Comparison of ENCODE assay signal across 19 cellular contexts in genomic region chr3:157051625-157052024, GRCh38.
A peak's percentile ranks its signal among the peaks of the same experiment; 100 is the strongest.
DNase-seq lines count a peak whose midpoint lies in the region; ATAC-seq, FAIRE-seq and TF ChIP-seq lines count a peak whose summit lies in the region.
"Had no signal": no experiment of that assay in that cellular context is flagged by ENCODE, and none has a peak within 500 bp of the region (broad histone marks: within the 10 kb centered on the region; RNA-seq: fewer than 3 reads in every experiment).

No MANE protein-coding gene starts in this region.

- no peaks in the 10 kb centered on the region for H3K27me3 ChIP-seq in HCT116 (ENCODE audit: insufficient read depth, low read length)
- H3K27me3 ChIP-seq in K562 (ENCODE audit: control insufficient read depth in 2 of 2, insufficient read depth in 2 of 2, low read length in 2 of 2) = no peaks in the 10 kb centered on the region
- H3K27me3 ChIP-seq in CD8-positive, alpha-beta T cell (ENCODE audit: insufficient read depth, low read length) = no peaks in the 10 kb centered on the region
- no peaks in the 10 kb centered on the region for H3K27me3 ChIP-seq in effector memory CD4-positive, alpha-beta T cell (replicated peaks; ENCODE audit: control insufficient read depth, insufficient read depth, low read length, poor library complexity, severe bottlenecking)

- H3K79me2 ChIP-seq in HCT116 (ENCODE audit: insufficient read depth, low read length) (no peaks in the 10 kb centered on the region), K562 (ENCODE audit: control insufficient read depth, insufficient read depth, low read length) (no peaks in the 10 kb centered on the region)

- H3K9me2 ChIP-seq in HCT116 (ENCODE audit: insufficient read depth) = no peaks in the 10 kb centered on the region

- H3K9me3 Mint-ChIP-seq in glutamatergic neuron (ENCODE audit: unreplicated experiment) = no peaks in the 10 kb centered on the region
- H3K9me3 Mint-ChIP-seq in activated CD4-positive, alpha-beta T cell treated with anti-CD3 and anti-CD28 coated beads, Interleukin-2, amount 10 ng/mL, durations not matched to agents 24 days and 14 days = no peaks in the 10 kb centered on the region
- H3K9me3 Mint-ChIP-seq in CD8-positive, alpha-beta T cell = no peaks in the 10 kb centered on the region
- H3K9me3 Mint-ChIP-seq: CD4-positive, alpha-beta memory T cell; GM23338; H9; HFFc6 had no signal

- no peaks in the 10 kb centered on the region for H3K9me3 ChIP-seq in HCT116 (ENCODE audit: control insufficient read depth in 1 of 2, insufficient read depth in 1 of 2, low read depth in 1 of 2, low read length in 2 of 2)
- no peaks in the 10 kb centered on the region for H3K9me3 ChIP-seq in K562 (replicated peaks; ENCODE audit: control insufficient read depth, insufficient read depth, low read depth, low read length)
- H3K9me3 ChIP-seq in CD8-positive, alpha-beta T cell (ENCODE audit: low read length) = no peaks in the 10 kb centered on the region
- no peaks in the 10 kb centered on the region for H3K9me3 ChIP-seq in effector memory CD4-positive, alpha-beta T cell (ENCODE audit: control insufficient read depth, low read length)
- H3K9me3 ChIP-seq: A549 had no signal

- DNase-seq in COLO829 (ENCODE audit: low spot score) (peak; percentile 59), HCT116 (ENCODE audit: low read depth, low spot score) (no peak), K562 (ENCODE audit: extremely low read depth in 1 of 4, low spot score in 3 of 4) (no peak), glutamatergic neuron (no peak), NCI-H345 (lab: John Stamatoyannopoulos, UW) (no peak)
- DNase-seq in activated CD4-positive, alpha-beta T cell treated with anti-CD3 and anti-CD28 coated beads, Interleukin-2, amount 10 ng/mL, durations not matched to agents 24 days and 14 days = no peak
- no peak for DNase-seq in CD8-positive, alpha-beta T cell
- DNase-seq in effector memory CD4-positive, alpha-beta T cell = no peak
- DNase-seq: 8988T; C1 segment of cervical spinal cord; CD4-positive, alpha-beta memory T cell; DMS53; DMS79 treated with DMSO at 0.1 percent for 48 hours; GF-D8; H9; HFFc6 had no signal

- H2AFZ ChIP-seq in HCT116 (ENCODE audit: low read depth, low read length, poor library complexity, severe bottlenecking) = peak overlapping the region; percentile 48
- no peak overlapping the region for H2AFZ ChIP-seq in K562 (ENCODE audit: low read depth, low read length)
- H2AFZ ChIP-seq: GM23338 had no signal

- H3K4me3 ChIP-seq in HCT116 (replicated peaks in 1 of 2; ENCODE audit: low read depth in 1 of 2, low read length in 2 of 2) (no peak overlapping the region), K562 (no peak overlapping the region)
- H3K4me3 ChIP-seq in CD8-positive, alpha-beta T cell (ENCODE audit: low read depth, low read length) = no peak overlapping the region
- no peak overlapping the region for H3K4me3 ChIP-seq in effector memory CD4-positive, alpha-beta T cell (ENCODE audit: insufficient read depth, low read depth, low read length, poor library complexity, severe bottlenecking)
- H3K4me3 ChIP-seq: A549, GM23338 had no signal

- no peaks in the 10 kb centered on the region for H3K36me3 Mint-ChIP-seq in glutamatergic neuron (ENCODE audit: unreplicated experiment)
- no peaks in the 10 kb centered on the region for H3K36me3 Mint-ChIP-seq in activated CD4-positive, alpha-beta T cell treated with anti-CD3 and anti-CD28 coated beads, Interleukin-2, amount 10 ng/mL, durations not matched to agents 24 days and 14 days (ENCODE audit: low read depth)
- H3K36me3 Mint-ChIP-seq in CD8-positive, alpha-beta T cell = no peaks in the 10 kb centered on the region
- H3K36me3 Mint-ChIP-seq: CD4-positive, alpha-beta memory T cell had no signal

- BruUV-seq in HCT116 (replicated peaks; lab: Mats Ljungman, UMichigan) (no TSS peak), K562 (replicated peaks; lab: Mats Ljungman, UMichigan) (no TSS peak)

- no peak for ATAC-seq in HCT116
- ATAC-seq in K562 = no peak
- ATAC-seq in CD8-positive, alpha-beta T cell = no peak
- ATAC-seq: A549, GM23338 had no signal

- H3K36me3 ChIP-seq in HCT116 (ENCODE audit: control insufficient read depth in 1 of 2, insufficient read depth in 2 of 2, low read length in 2 of 2) (no peaks in the 10 kb centered on the region), K562 (ENCODE audit: control insufficient read depth, insufficient read depth, low read length) (no peaks in the 10 kb centered on the region)
- no peaks in the 10 kb centered on the region for H3K36me3 ChIP-seq in CD8-positive, alpha-beta T cell (ENCODE audit: insufficient read depth, low read length)
- no peaks in the 10 kb centered on the region for H3K36me3 ChIP-seq in effector memory CD4-positive, alpha-beta T cell (ENCODE audit: control insufficient read depth, insufficient read depth, low read length)

- H3K4me3 Mint-ChIP-seq in glutamatergic neuron (ENCODE audit: unreplicated experiment) = peak overlapping the region; percentile 31
- no peak overlapping the region for H3K4me3 Mint-ChIP-seq in activated CD4-positive, alpha-beta T cell treated with anti-CD3 and anti-CD28 coated beads, Interleukin-2, amount 10 ng/mL, durations not matched to agents 24 days and 14 days
- no peak overlapping the region for H3K4me3 Mint-ChIP-seq in CD8-positive, alpha-beta T cell
- H3K4me3 Mint-ChIP-seq: CD4-positive, alpha-beta memory T cell; GM23338; H9; HFFc6 had no signal

- CTCF ChIA-PET in HCT116 (lab: Charles Lee) = no interaction called here
- CTCF ChIA-PET in K562 (lab: Yijun Ruan, JAX; ENCODE audit: low intra/inter-chr PET ratio) = no interaction called here
- CTCF ChIA-PET in CD8-positive, alpha-beta T cell (lab: Charles Lee) = no interaction called here

- H3K27ac ChIP-seq in HCT116 (ENCODE audit: low read depth, low read length) = no peak overlapping the region
- H3K27ac ChIP-seq in K562 (ENCODE audit: extremely low read depth, low read depth, low read length) = no peak overlapping the region
- no peak overlapping the region for H3K27ac ChIP-seq in CD8-positive, alpha-beta T cell (ENCODE audit: low read depth, low read length)
- no peak overlapping the region for H3K27ac ChIP-seq in effector memory CD4-positive, alpha-beta T cell (ENCODE audit: insufficient read depth, low read length, poor library complexity, severe bottlenecking)
- H3K27ac ChIP-seq: A549 had no signal

- no peak for TF ChIP-seq CTCF in HCT116 (IDR thresholded peaks at IDR 0.05 in 2 of 3, conservative IDR thresholded peaks at IDR 0.05 in 1 of 3; ENCODE audit: borderline replicate concordance in 1 of 3, insufficient read depth in 1 of 3, low read depth in 2 of 3, low read length in 2 of 3)
- no peak for TF ChIP-seq CTCF in K562 (IDR thresholded peaks at IDR 0.05 in 2 of 3, conservative IDR thresholded peaks at IDR 0.05 in 1 of 3; ENCODE audit: insufficient read depth in 2 of 3, low read depth in 1 of 3, low read length in 3 of 3)
- TF ChIP-seq CTCF in glutamatergic neuron (IDR thresholded peaks at IDR 0.05; ENCODE audit: partially characterized antibody, unreplicated experiment) = no peak
- TF ChIP-seq CTCF in CD8-positive, alpha-beta T cell (IDR thresholded peaks at IDR 0.05) = no peak

- H4K20me1 ChIP-seq in HCT116 (ENCODE audit: insufficient read depth) = no peaks in the 10 kb centered on the region
- H4K20me1 ChIP-seq in K562 (replicated peaks; ENCODE audit: control insufficient read depth, insufficient read depth, low read length) = no peaks in the 10 kb centered on the region

- H3K27ac Mint-ChIP-seq in glutamatergic neuron (ENCODE audit: unreplicated experiment) = peak overlapping the region; percentile 62
- no peak overlapping the region for H3K27ac Mint-ChIP-seq in activated CD4-positive, alpha-beta T cell treated with anti-CD3 and anti-CD28 coated beads, Interleukin-2, amount 10 ng/mL, durations not matched to agents 24 days and 14 days
- H3K27ac Mint-ChIP-seq in CD8-positive, alpha-beta T cell = no peak overlapping the region
- H3K27ac Mint-ChIP-seq: CD4-positive, alpha-beta memory T cell; GM23338; HFFc6 had no signal

- H3K4me2 ChIP-seq in HCT116 (ENCODE audit: low read length) (no peak overlapping the region), K562 (ENCODE audit: insufficient read depth, low read length) (no peak overlapping the region)
- H3K4me2 ChIP-seq: A549, GM23338 had no signal

- TF ChIP-seq POLR2A in HCT116 (IDR thresholded peaks at IDR 0.05; ENCODE audit: borderline replicate concordance, extremely low read depth, insufficient read depth, insufficient read length) = no peak
- TF ChIP-seq POLR2A in K562 (conservative IDR thresholded peaks at IDR 0.05) = no peak

- POLR2A ChIA-PET in HCT116 (lab: Charles Lee) (no interaction called here), K562 (lab: Yijun Ruan, JAX) (interaction anchor here (1.0 to 2.4 kb wide), 4 partner anchors 15 to 205 kb away, joined by 3 to 8 read pairs (median 3); no protein-coding TSS in a partner anchor)
- POLR2A ChIA-PET in CD8-positive, alpha-beta T cell (lab: Charles Lee) = no interaction called here

- H3K9ac ChIP-seq in HCT116 (ENCODE audit: low read length) = no peak overlapping the region
- H3K9ac ChIP-seq in K562 (ENCODE audit: insufficient read depth in 1 of 2, low read depth in 2 of 2, low read length in 2 of 2) = no peak overlapping the region

- TF ChIP-seq RAD21 in HCT116 (IDR thresholded peaks at IDR 0.05; ENCODE audit: low read depth) = no peak
- no peak for TF ChIP-seq RAD21 in K562 (CRISPR knock-in tag; conservative IDR thresholded peaks at IDR 0.05 in 1 of 2, IDR thresholded peaks at IDR 0.05 in 1 of 2)

- no peaks in the 10 kb centered on the region for H3K4me1 ChIP-seq in HCT116 (ENCODE audit: control insufficient read depth in 1 of 2, insufficient read depth in 2 of 2, low read length in 2 of 2)
- no peaks in the 10 kb centered on the region for H3K4me1 ChIP-seq in K562 (replicated peaks in 1 of 2; ENCODE audit: control insufficient read depth in 2 of 2, insufficient read depth in 2 of 2, low read length in 2 of 2)
- H3K4me1 ChIP-seq in CD8-positive, alpha-beta T cell (ENCODE audit: insufficient read depth, low read length) = no peaks in the 10 kb centered on the region
- H3K4me1 ChIP-seq in effector memory CD4-positive, alpha-beta T cell (ENCODE audit: control insufficient read depth, insufficient read depth, low read length, poor library complexity, severe bottlenecking) = no peaks in the 10 kb centered on the region
- H3K4me1 ChIP-seq: A549 had no signal

- TF ChIP-seq EP300 in K562 (IDR thresholded peaks at IDR 0.05; ENCODE audit: low read length) = no peak

- H3K9me1 ChIP-seq in K562 (ENCODE audit: control insufficient read depth, insufficient read depth, low read length) = no peaks in the 10 kb centered on the region

- RAD21 ChIA-PET in HCT116 (lab: Charles Lee; ENCODE audit: low non-redundant PET in 1 of 2, low total read pairs in 2 of 2, uncharacterized antibody in 2 of 2, unreplicated experiment in 2 of 2) = interaction anchor here in 1 of 2 experiments (0.6 kb wide), 1 partner anchor 18 kb away, joined by 5 read pairs; no protein-coding TSS in a partner anchor

- H3K4me1 Mint-ChIP-seq in glutamatergic neuron (ENCODE audit: low read depth, unreplicated experiment) = peaks cover 10% of the 10 kb centered on the region
- H3K4me1 Mint-ChIP-seq in activated CD4-positive, alpha-beta T cell treated with anti-CD3 and anti-CD28 coated beads, Interleukin-2, amount 10 ng/mL, durations not matched to agents 24 days and 14 days = no peaks in the 10 kb centered on the region
- no peaks in the 10 kb centered on the region for H3K4me1 Mint-ChIP-seq in CD8-positive, alpha-beta T cell (ENCODE audit: low read depth)
- H3K4me1 Mint-ChIP-seq: CD4-positive, alpha-beta memory T cell had no signal

- intact Hi-C loops in HCT116 (cut with micrococcal nuclease) (no loop called here), K562 (cut with micrococcal nuclease) (no loop called here)
- intact Hi-C loops in activated CD4-positive, alpha-beta T cell treated with anti-CD3 and anti-CD28 coated beads, Interleukin-2, amount 10 ng/mL, durations not matched to agents 24 days and 14 days (cut with micrococcal nuclease) = no loop called here
- intact Hi-C loops in CD8-positive, alpha-beta T cell (cut with DNase I, micrococcal nuclease) = no loop called here

- in situ Hi-C loops in K562 (cut with MboI) = no loop called here

- no peaks in the 10 kb centered on the region for H3K27me3 Mint-ChIP-seq in glutamatergic neuron (ENCODE audit: unreplicated experiment)
- peaks cover 29% of the 10 kb centered on the region for H3K27me3 Mint-ChIP-seq in activated CD4-positive, alpha-beta T cell treated with anti-CD3 and anti-CD28 coated beads, Interleukin-2, amount 10 ng/mL, durations not matched to agents 24 days and 14 days
- peaks cover 2% of the 10 kb centered on the region for H3K27me3 Mint-ChIP-seq in CD8-positive, alpha-beta T cell (ENCODE audit: low read depth)

- no peak for FAIRE-seq in K562 (lab: Jason Lieb, UNC)
- FAIRE-seq: A549, GM12892 had no signal
